In the genomic region with DNA sequence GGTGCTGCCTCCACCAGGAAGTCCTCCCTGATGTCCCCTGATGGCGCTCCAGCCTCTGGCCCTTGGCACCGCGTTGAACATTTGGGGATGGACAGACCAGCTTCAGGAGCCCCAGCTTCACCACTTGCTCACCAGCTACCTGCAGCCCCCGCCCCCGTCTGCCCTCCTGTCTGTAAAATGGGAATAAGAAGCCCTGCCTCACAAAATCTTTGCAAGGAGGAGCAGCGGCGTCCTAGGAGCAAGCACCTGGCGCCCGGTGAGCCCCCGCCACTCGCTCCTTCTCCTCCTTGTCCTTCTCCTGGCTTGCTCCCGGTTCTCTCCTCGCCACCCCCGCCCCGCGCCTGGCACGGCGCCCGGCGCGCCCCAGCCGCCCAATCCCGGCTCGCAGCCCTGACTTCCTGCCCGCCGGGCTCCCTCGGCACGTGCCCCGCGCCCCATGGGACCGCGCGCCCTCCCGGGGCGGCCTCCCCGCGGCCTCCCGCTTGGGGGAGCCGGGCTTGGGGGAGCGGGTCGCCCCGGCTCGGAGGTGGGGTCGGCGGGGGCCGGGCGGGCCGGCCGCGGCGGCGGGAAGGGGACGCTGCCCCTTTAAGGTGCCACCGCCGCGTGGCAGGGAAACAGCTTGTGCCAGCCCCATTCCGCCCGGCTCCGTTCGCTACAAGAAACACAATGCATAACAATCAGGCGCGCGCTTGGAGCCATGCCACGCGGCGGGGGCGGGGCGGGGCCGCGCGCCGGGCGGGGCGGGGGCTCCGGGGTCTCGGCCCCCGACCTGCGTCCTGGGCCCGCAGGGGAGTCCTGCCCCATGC, we compare ENCODE assay signal across 9 cellular contexts. TPM values are rescaled to one million over a fixed set of nuclear protein-coding genes. Genes with fewer than 3 reads are reported as not detected.
DNase-seq lines count a peak whose midpoint lies in the region; ATAC-seq, FAIRE-seq and TF ChIP-seq lines count a peak whose summit lies in the region.
"Had no signal": no experiment of that assay in that cellular context is flagged by ENCODE, and none has a peak within 500 bp of the region (broad histone marks: within the 10 kb centered on the region; RNA-seq: fewer than 3 reads in every experiment).

No MANE protein-coding gene starts in this region.

- no peaks in the 10 kb centered on the region for H3K27me3 Mint-ChIP-seq in activated naive CD8-positive, alpha-beta T cell

- no peak for TF ChIP-seq CTCF in D721Med (IDR thresholded peaks at IDR 0.05; ENCODE audit: insufficient read depth, missing control alignments)
- TF ChIP-seq CTCF in SK-N-SH (IDR thresholded peaks at IDR 0.05) = no peak
- no peak for TF ChIP-seq CTCF in heart right ventricle (IDR thresholded peaks at IDR 0.05)

- no peaks in the 10 kb centered on the region for H3K36me3 Mint-ChIP-seq in activated naive CD8-positive, alpha-beta T cell

- peak overlapping the region; percentile 41 for H3K27ac Mint-ChIP-seq in activated naive CD8-positive, alpha-beta T cell

- H3K9me3 Mint-ChIP-seq in activated naive CD8-positive, alpha-beta T cell (ENCODE audit: low read depth) = no peaks in the 10 kb centered on the region

- peaks cover 6% of the 10 kb centered on the region for H3K4me1 Mint-ChIP-seq in activated naive CD8-positive, alpha-beta T cell (ENCODE audit: low read depth)

- peak in 6 of 8 donors; percentile 23 to 52 (median 40) for ATAC-seq in heart right ventricle
- no peak for ATAC-seq in HG02623 (IDR thresholded peaks at IDR 0.05; ENCODE audit: unreplicated experiment)

- no peak for TF ChIP-seq RAD21 in SK-N-SH (IDR thresholded peaks at IDR 0.05; ENCODE audit: low read length)

- no peaks in the 10 kb centered on the region for H3K36me3 ChIP-seq in SK-N-SH (replicated peaks in 1 of 2; ENCODE audit: control insufficient read depth in 1 of 2, insufficient read depth in 2 of 2, low read length in 1 of 2)
- no peaks in the 10 kb centered on the region for H3K36me3 ChIP-seq in heart right ventricle

- H3K27ac ChIP-seq in SK-N-SH (ENCODE audit: low read depth in 2 of 2, low read length in 1 of 2) (no peak overlapping the region), heart right ventricle (peak overlapping the region in 7 of 10 donors; percentile 22 to 68 (median 50))

- H3K9me3 ChIP-seq in SK-N-SH (no peaks in the 10 kb centered on the region), heart right ventricle (no peaks in the 10 kb centered on the region)

- no peaks in the 10 kb centered on the region for H3K79me2 ChIP-seq in SK-N-SH (ENCODE audit: insufficient read depth)

- H2AFZ ChIP-seq in SK-N-SH (ENCODE audit: low read depth) = 0 out of 2 replicates have a peak overlapping the region, but pooled peaks have one; percentile 70

- H3K9ac ChIP-seq in SK-N-SH = peak overlapping the region; percentile 66; the same call in 1 of the 2 replicates

- DNase-seq in D721Med (ENCODE audit: insufficient read length, low spot score) = peak; percentile 53
- DNase-seq in LHCN-M2 (ENCODE audit: low read depth) = peak; percentile 62
- peak; percentile 95 for DNase-seq in SK-N-SH
- peak; percentile 48 to 71 for DNase-seq in heart right ventricle
- DNase-seq in renal cortical epithelial cell (ENCODE audit: low read depth) = peak; percentile 40
- DNase-seq in NCI-H1048 (lab: John Stamatoyannopoulos, UW) = no peak

- 0 out of 2 replicates have a peak, but pooled peaks cover 4% of the 10 kb centered on the region for H4K20me1 ChIP-seq in SK-N-SH (ENCODE audit: insufficient read depth)

- no peak for FAIRE-seq in D721Med (lab: Jason Lieb, UNC)

- CTCF ChIA-PET in SK-N-SH (lab: Yijun Ruan, JAX) = interaction anchor here (1.0 to 14.5 kb wide), 10 partner anchors 10 to 137 kb away, joined by 3 to 332 read pairs (median 4); a partner anchor contains a TSS

- H3K4me3 ChIP-seq in SK-N-SH (ENCODE audit: low read depth in 2 of 2, low read length in 1 of 2) (peak overlapping the region; percentile 42 to 67), heart right ventricle (peak overlapping the region; percentile 14 to 66 (median 56))

- POLR2A ChIA-PET in SK-N-SH (lab: Yijun Ruan, JAX) = no interaction called here

- H3F3A ChIP-seq in SK-N-SH (replicated peaks; ENCODE audit: insufficient read depth) = peaks cover 5% of the 10 kb centered on the region

- peaks cover 0 to 12% of the 10 kb centered on the region in 2 experiments; a peak in 1 of 4 replicates for H3K4me1 ChIP-seq in SK-N-SH (ENCODE audit: control insufficient read depth in 1 of 2, insufficient read depth in 2 of 2, low read depth in 1 of 2, low read length in 1 of 2)
- H3K4me1 ChIP-seq in heart right ventricle = peaks cover 0 to 21% (median 10%) of the 10 kb centered on the region in 9 donors

- no peaks in the 10 kb centered on the region for H3K9me2 ChIP-seq in SK-N-SH

- intact Hi-C loops in heart right ventricle (cut with DNase I) = loop anchor here in 2 of 10 donors (5.0 kb wide), 1 partner anchor 40 kb away; no protein-coding TSS in a partner anchor

- TF ChIP-seq EP300 in SK-N-SH (IDR thresholded peaks at IDR 0.05; ENCODE audit: borderline replicate concordance in 1 of 2, low read depth in 1 of 2, low read length in 1 of 2) = no peak

- H3K27me3 ChIP-seq in SK-N-SH (ENCODE audit: insufficient read depth) = no peaks in the 10 kb centered on the region; the same call in 1 of the 2 replicates
- peaks cover 0 to 69% (median 29%) of the 10 kb centered on the region in 7 donors for H3K27me3 ChIP-seq in heart right ventricle

- peak overlapping the region; percentile 82 for H3K4me2 ChIP-seq in SK-N-SH

- 5% methylated on average over 27 of the region's 79 CpGs for WGBS in SK-N-SH (ENCODE audit: low lambda C conversion rate)
- WGBS in heart right ventricle, 2 donors = 1 to 2% methylated on average over 42 to 79 of the region's 79 CpGs

- H3K4me3 Mint-ChIP-seq in activated naive CD8-positive, alpha-beta T cell = peak overlapping the region; percentile 82

TF ChIP-seq in SK-N-SH, 30 proteins besides CTCF, POLR2A, EP300 and RAD21 (continues in another document):
- TF ChIP-seq NFIC (IDR thresholded peaks at IDR 0.05; ENCODE audit: borderline replicate concordance) (peak; percentile 46), SMC3 (IDR thresholded peaks at IDR 0.05; ENCODE audit: low read depth, low read length) (no peak)
- TF ChIP-seq, protein P1, sequence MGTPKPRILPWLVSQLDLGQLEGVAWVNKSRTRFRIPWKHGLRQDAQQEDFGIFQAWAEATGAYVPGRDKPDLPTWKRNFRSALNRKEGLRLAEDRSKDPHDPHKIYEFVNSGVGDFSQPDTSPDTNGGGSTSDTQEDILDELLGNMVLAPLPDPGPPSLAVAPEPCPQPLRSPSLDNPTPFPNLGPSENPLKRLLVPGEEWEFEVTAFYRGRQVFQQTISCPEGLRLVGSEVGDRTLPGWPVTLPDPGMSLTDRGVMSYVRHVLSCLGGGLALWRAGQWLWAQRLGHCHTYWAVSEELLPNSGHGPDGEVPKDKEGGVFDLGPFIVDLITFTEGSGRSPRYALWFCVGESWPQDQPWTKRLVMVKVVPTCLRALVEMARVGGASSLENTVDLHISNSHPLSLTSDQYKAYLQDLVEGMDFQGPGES (IDR thresholded peaks at IDR 0.05; ENCODE audit: low read depth, low read length) = no peak

RNA-seq across cellular contexts. Expression of a gene that starts 9.1 kb away (rescaled TPM):
- total RNA-seq in LHCN-M2 (2014; rRNA removed) = not detected in 2 replicates
- polyA plus RNA-seq in LHCN-M2 (2012) = not detected
- 0.05 and 0.07 TPM in 2 replicates for polyA plus RNA-seq in SK-N-SH (2012; rRNA removed)
- 0.05 and 0.12 TPM in 2 replicates for polyA plus RNA-seq in SK-N-SH (2012; cell fraction: cytosol; rRNA removed)
- polyA plus RNA-seq in SK-N-SH (2012; cell fraction: nucleus; rRNA removed) = not detected in 2 replicates
- 1 to 10 TPM in 2 of 10 donors, under 1 TPM in 7, not detected in 1; 0.28 to 1.1 (median 0.63) TPM for total RNA-seq in heart right ventricle
- polyA plus RNA-seq in heart right ventricle = 1 to 10 TPM in 1 of 2 donors, under 1 TPM in 1; 0.80 to 2.1 TPM
- total RNA-seq in renal cortical epithelial cell = 0.15 TPM in 1 of 2 replicates, not detected in the other
- total RNA-seq: T-helper 2 cell treated with Interferon-gamma antibody and Interleukin-4, amounts not matched to agents 100 ng/mL and 5 ng/mL, for 36 hours had no signal

RNA-seq across cellular contexts. Expression of a gene that starts 9.9 kb away (rescaled TPM):
- not detected in 2 replicates for total RNA-seq in LHCN-M2 (2014; rRNA removed)
- not detected for polyA plus RNA-seq in LHCN-M2 (2012)
- polyA plus RNA-seq in SK-N-SH (2012; rRNA removed) = not detected in 2 replicates
- not detected in 2 replicates for polyA plus RNA-seq in SK-N-SH (2012; cell fraction: cytosol; rRNA removed)
- 0.04 TPM in 1 of 2 replicates, not detected in the other for polyA plus RNA-seq in SK-N-SH (2012; cell fraction: nucleus; rRNA removed)
- total RNA-seq in heart right ventricle = not detected
- not detected for polyA plus RNA-seq in heart right ventricle
- total RNA-seq in renal cortical epithelial cell = not detected in 2 replicates
- total RNA-seq: T-helper 2 cell treated with Interferon-gamma antibody and Interleukin-4, amounts not matched to agents 100 ng/mL and 5 ng/mL, for 36 hours had no signal

RNA-seq across cellular contexts. Expression of a gene that starts 19.3 kb away (rescaled TPM):
- total RNA-seq in LHCN-M2 (2014; rRNA removed) = 36.4 and 46.0 TPM in 2 replicates
- polyA plus RNA-seq in LHCN-M2 (2012) = 39.9 TPM
- 76.8 and 78.0 TPM in 2 replicates for polyA plus RNA-seq in SK-N-SH (2012; rRNA removed)
- 32.5 and 44.3 TPM in 2 replicates for polyA plus RNA-seq in SK-N-SH (2012; cell fraction: cytosol; rRNA removed)
- polyA plus RNA-seq in SK-N-SH (2012; cell fraction: nucleus; rRNA removed) = 330 and 615 TPM in 2 replicates
- total RNA-seq in heart right ventricle = 10 to 100 TPM; 14.2 to 25.3 (median 19.6) TPM
- 10 to 100 TPM; 39.2 to 46.1 TPM for polyA plus RNA-seq in heart right ventricle
- total RNA-seq in renal cortical epithelial cell = 22.4 and 31.9 TPM in 2 replicates

RNA-seq across cellular contexts. Expression of a gene that starts 47.5 kb away (rescaled TPM):
- 0.40 TPM in 1 of 2 replicates, not detected in the other for total RNA-seq in LHCN-M2 (2014; rRNA removed)
- polyA plus RNA-seq in LHCN-M2 (2012) = 0.29 TPM
- 0.43 and 0.67 TPM in 2 replicates for polyA plus RNA-seq in SK-N-SH (2012; rRNA removed)
- 0.08 and 0.13 TPM in 2 replicates for polyA plus RNA-seq in SK-N-SH (2012; cell fraction: cytosol; rRNA removed)
- 3.6 and 4.0 TPM in 2 replicates for polyA plus RNA-seq in SK-N-SH (2012; cell fraction: nucleus; rRNA removed)
- total RNA-seq in heart right ventricle = 1,000 to 10,000 TPM; 3,683 to 6,290 (median 4,342) TPM
- polyA plus RNA-seq in heart right ventricle = 1,000 to 10,000 TPM; 2,452 to 2,624 TPM
- 0.25 TPM in 1 of 2 replicates, not detected in the other for total RNA-seq in renal cortical epithelial cell

RNA-seq across cellular contexts. Expression of a gene that starts 50.6 kb away (rescaled TPM):
- total RNA-seq in LHCN-M2 (2014; rRNA removed) (0.17 TPM in 1 of 2 replicates, not detected in the other), heart right ventricle (10 to 100 TPM in 1 of 10 donors, 1 to 10 TPM in 9; 2.7 to 12.8 (median 3.9) TPM), renal cortical epithelial cell (0.25 TPM in 1 of 2 replicates, not detected in the other)
- polyA plus RNA-seq in LHCN-M2 (2012) = 0.26 TPM
- polyA plus RNA-seq in SK-N-SH (2012; rRNA removed) (0.05 and 0.07 TPM in 2 replicates), heart right ventricle (10 to 100 TPM; 16.8 to 30.0 TPM)
- 0.03 and 0.07 TPM in 2 replicates for polyA plus RNA-seq in SK-N-SH (2012; cell fraction: cytosol; rRNA removed)
- 0.07 and 0.21 TPM in 2 replicates for polyA plus RNA-seq in SK-N-SH (2012; cell fraction: nucleus; rRNA removed)
- total RNA-seq: T-helper 2 cell treated with Interferon-gamma antibody and Interleukin-4, amounts not matched to agents 100 ng/mL and 5 ng/mL, for 36 hours had no signal

Comparison
In these comparisons a context has a peak if more than half of its experiments do, and no peak if none do; other contexts are left out.
1. H3K27ac ChIP-seq: peak in heart right ventricle (7 of 10); none in SK-N-SH (0 of 2).